10 cellular contexts compared by ENCODE assay signal in the genomic region with DNA sequence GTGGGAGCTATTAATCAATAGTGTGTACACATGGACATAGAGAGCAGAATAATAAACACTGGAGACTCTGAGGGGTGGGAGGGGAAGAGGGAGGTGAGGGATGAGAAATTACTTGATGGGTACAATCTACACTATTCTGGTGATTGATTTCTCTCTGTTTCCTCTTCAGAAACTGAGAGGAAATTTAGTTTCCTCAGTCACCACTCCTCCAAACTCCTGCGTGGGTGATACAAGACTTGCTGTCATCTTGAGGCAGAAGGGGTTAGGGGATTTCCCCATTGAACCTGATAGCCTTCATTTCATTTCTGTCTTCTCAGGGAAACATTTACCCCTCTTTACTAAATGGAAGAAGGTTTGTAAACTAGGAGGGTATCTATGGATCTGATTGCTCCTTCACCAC.
DNase-seq lines count a peak whose midpoint lies in the region; ATAC-seq and TF ChIP-seq lines count a peak whose summit lies in the region.
"Had no signal": no experiment of that assay in that cellular context is flagged by ENCODE, and none has a peak within 500 bp of the region (broad histone marks: within the 10 kb centered on the region; RNA-seq: fewer than 3 reads in every experiment).

No MANE protein-coding gene starts in this region.

- no peaks in the 10 kb centered on the region for H3K36me3 ChIP-seq in MM.1S (replicated peaks; ENCODE audit: insufficient read depth, low read length)
- H3K36me3 ChIP-seq: thoracic aorta had no signal

- H3K27ac ChIP-seq in MM.1S (ENCODE audit: low read length), result no peak overlapping the region
- H3K27ac ChIP-seq: thoracic aorta had no signal

- peak; percentile 84 for ATAC-seq in GM18498 (IDR thresholded peaks at IDR 0.05; ENCODE audit: unreplicated experiment)
- ATAC-seq in GM21423 (IDR thresholded peaks at IDR 0.05; ENCODE audit: unreplicated experiment), result peak; percentile 54
- ATAC-seq in HG03460 (IDR thresholded peaks at IDR 0.05; ENCODE audit: unreplicated experiment), result peak; percentile 59

- H3K79me2 ChIP-seq in MM.1S (ENCODE audit: low read length), result no peaks in the 10 kb centered on the region

- H2AFZ ChIP-seq in MM.1S (ENCODE audit: low read length), result no peak overlapping the region

- TF ChIP-seq CTCF in MM.1S (IDR thresholded peaks at IDR 0.05; ENCODE audit: low read length), result no peak

- H3K27me3 ChIP-seq in MM.1S (replicated peaks; ENCODE audit: insufficient read depth, low read length), result no peaks in the 10 kb centered on the region

- H3K4me3 ChIP-seq in MM.1S (ENCODE audit: low read length), result no peak overlapping the region
- H3K4me3 ChIP-seq: thoracic aorta had no signal

- no peaks in the 10 kb centered on the region for H3K4me1 ChIP-seq in MM.1S (ENCODE audit: low read length)

- no peaks in the 10 kb centered on the region for H3K9me2 ChIP-seq in MM.1S (replicated peaks; ENCODE audit: insufficient read depth, low read length)

- no peaks in the 10 kb centered on the region for H4K20me1 ChIP-seq in MM.1S (ENCODE audit: insufficient read depth, low read length)

- H3K4me2 ChIP-seq in MM.1S (ENCODE audit: low read depth, low read length), result no peak overlapping the region

- no peaks in the 10 kb centered on the region for H3K9me3 ChIP-seq in MM.1S (replicated peaks; ENCODE audit: insufficient read depth, low read length)
- H3K9me3 ChIP-seq: thoracic aorta had no signal

- DNase-seq in stimulated activated CD4-positive, alpha-beta T cell treated with anti-CD3 and anti-CD28 coated beads, Interleukin-12 subunit alpha, Interleukin-12 subunit beta, amount 100 ng/mL, for 4 hours, result peak; percentile 15
- no peak for DNase-seq in ecto neural progenitor cell (ENCODE audit: low spot score)
- no peak for DNase-seq in GDM1 (lab: John Stamatoyannopoulos, UW)
- DNase-seq in MM.1S, result no peak
- no peak for DNase-seq in dermis blood vessel endothelial cell
- DNase-seq: NCI-H2171 treated with DMSO at 0.1 percent for 48 hours had no signal

- H3K9ac ChIP-seq in MM.1S (ENCODE audit: low read length), result no peak overlapping the region

- no peaks in the 10 kb centered on the region for H3F3A ChIP-seq in MM.1S (ENCODE audit: insufficient read depth, low read length)
